Comparison of ENCODE assay signal across 1 cellular context in the genomic region with DNA sequence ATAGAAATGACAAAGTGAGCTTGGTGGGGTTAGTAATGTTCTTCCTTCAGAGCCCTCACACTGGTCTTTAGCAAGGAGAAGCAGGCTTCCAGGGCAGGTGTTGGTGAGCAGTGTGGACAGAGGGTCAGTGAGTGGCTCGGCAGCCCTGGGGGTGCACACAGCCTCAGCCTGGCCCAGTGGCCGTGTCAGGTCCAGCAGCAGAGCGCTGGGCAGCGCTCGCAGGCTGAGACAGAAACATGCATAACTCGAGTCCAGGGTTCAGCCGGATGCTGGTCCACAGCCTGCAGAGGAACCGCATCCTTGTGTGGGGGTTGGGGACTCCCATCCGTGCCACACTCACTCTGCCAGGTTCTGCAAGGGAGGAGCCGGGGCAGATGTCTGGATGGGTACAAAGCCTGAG.
TF ChIP-seq lines count a peak whose summit lies in the region.

No MANE protein-coding gene starts in this region.

TF ChIP-seq in GM12878, 131 proteins besides CTCF, POLR2A, EP300 and RAD21:
- no peak for TF ChIP-seq MYC (IDR thresholded peaks at IDR 0.05; ENCODE audit: insufficient read depth, insufficient read length, insufficient replicate concordance, low read length, severe bottlenecking)
